17 cellular contexts compared by ENCODE assay signal in genomic region chr12:122184522-122184921, GRCh38. TPM values are rescaled to one million over a fixed set of nuclear protein-coding genes. Genes with fewer than 3 reads are reported as not detected.
A peak's percentile ranks its signal among the peaks of the same experiment; 100 is the strongest.
DNase-seq lines count a peak whose midpoint lies in the region; ATAC-seq and TF ChIP-seq lines count a peak whose summit lies in the region.
"Had no signal": no experiment of that assay in that cellular context is flagged by ENCODE, and none has a peak within 500 bp of the region (broad histone marks: within the 10 kb centered on the region; RNA-seq: fewer than 3 reads in every experiment).

No MANE protein-coding gene starts in this region.

- TF ChIP-seq POLR2A in Peyer's patch (IDR thresholded peaks at IDR 0.05): no peak

- TF ChIP-seq CTCF in Peyer's patch (IDR thresholded peaks at IDR 0.05): no peak

- no peak for DNase-seq in activated naive CD4-positive, alpha-beta T cell treated with anti-CD3 and anti-CD28 coated beads, Interleukin-2, amount 10 ng/mL, durations not matched to agents 7 days and 5 days
- no peak for DNase-seq in activated naive CD4-positive, alpha-beta T cell treated with Interleukin-2 at 50 U/mL for 16 hours
- DNase-seq in Peyer's patch: peak in 2 of 3 donors; percentile 27 to 53
- peak; percentile 78 to 81 (median 81) for DNase-seq in immature natural killer cell
- DNase-seq in aorta: no peak
- DNase-seq in DMS79 treated with DMSO at 0.1 percent for 48 hours (lab: John Stamatoyannopoulos, UW): no peak
- DNase-seq in 8988T: no peak
- DNase-seq: DMS53, NCI-H187, NCI-H524 treated with DMSO at 0.1 percent for 48 hours, pancreas, RPMI8226, T-helper 9 cell had no signal

- no peaks in the 10 kb centered on the region for H3K9me3 Mint-ChIP-seq in activated naive CD4-positive, alpha-beta T cell treated with anti-CD3 and anti-CD28 coated beads, Interleukin-2, amount 10 ng/mL, durations not matched to agents 7 days and 5 days
- no peaks in the 10 kb centered on the region for H3K9me3 Mint-ChIP-seq in immature natural killer cell

- H3K4me1 ChIP-seq in Peyer's patch: peaks cover 0 to 12% (median 3%) of the 10 kb centered on the region in 4 donors
- no peaks in the 10 kb centered on the region for H3K4me1 ChIP-seq in aorta (ENCODE audit: control insufficient read depth in 1 of 2, insufficient read depth in 2 of 2, low read length in 2 of 2)

- peak overlapping the region; percentile 35 for H3K4me3 Mint-ChIP-seq in activated naive CD4-positive, alpha-beta T cell treated with anti-CD3 and anti-CD28 coated beads, Interleukin-2, amount 10 ng/mL, durations not matched to agents 7 days and 5 days
- peak overlapping the region; percentile 86 to 90 (median 89) for H3K4me3 Mint-ChIP-seq in immature natural killer cell

- H3K27me3 ChIP-seq in Peyer's patch (no peaks in the 10 kb centered on the region), aorta (ENCODE audit: control insufficient read depth in 1 of 2, insufficient read depth in 2 of 2, low read length in 1 of 2) (no peaks in the 10 kb centered on the region)
- H3K27me3 ChIP-seq: pancreas had no signal

- peaks cover 46% of the 10 kb centered on the region for H3K27me3 Mint-ChIP-seq in activated naive CD4-positive, alpha-beta T cell treated with anti-CD3 and anti-CD28 coated beads, Interleukin-2, amount 10 ng/mL, durations not matched to agents 7 days and 5 days
- peaks cover 3 to 10% (median 8%) of the 10 kb centered on the region in 3 donors for H3K27me3 Mint-ChIP-seq in immature natural killer cell (ENCODE audit: low read depth in 3 of 3)

- CTCF ChIA-PET in activated naive CD4-positive, alpha-beta T cell treated with anti-CD3 and anti-CD28 coated beads, Interleukin-2, amount 10 ng/mL, durations not matched to agents 7 days and 5 days (lab: Charles Lee): no interaction called here

- H3K36me3 Mint-ChIP-seq in activated naive CD4-positive, alpha-beta T cell treated with anti-CD3 and anti-CD28 coated beads, Interleukin-2, amount 10 ng/mL, durations not matched to agents 7 days and 5 days: no peaks in the 10 kb centered on the region
- H3K36me3 Mint-ChIP-seq in immature natural killer cell: no peaks in the 10 kb centered on the region

- H3K27ac ChIP-seq in Peyer's patch: no peak overlapping the region
- no peak overlapping the region for H3K27ac ChIP-seq in aorta (ENCODE audit: low read depth in 1 of 2, low read length in 2 of 2)
- H3K27ac ChIP-seq: pancreas, tibial nerve had no signal

- H3K4me3 ChIP-seq in Peyer's patch (no peak overlapping the region), aorta (ENCODE audit: low read length in 2 of 2) (no peak overlapping the region)
- H3K4me3 ChIP-seq: pancreas, tibial nerve had no signal

- H3K9me3 ChIP-seq in Peyer's patch (no peaks in the 10 kb centered on the region), aorta (ENCODE audit: control insufficient read depth, low read length) (no peaks in the 10 kb centered on the region)
- H3K9me3 ChIP-seq: pancreas, tibial nerve had no signal

- WGBS in aorta, 2 donors: 89 to 93% methylated on average over 18 of the region's 18 CpGs

- no peak overlapping the region for H3K27ac Mint-ChIP-seq in activated naive CD4-positive, alpha-beta T cell treated with anti-CD3 and anti-CD28 coated beads, Interleukin-2, amount 10 ng/mL, durations not matched to agents 7 days and 5 days
- H3K27ac Mint-ChIP-seq in immature natural killer cell: peak overlapping the region; percentile 92 to 99 (median 97)

- peaks cover 14% of the 10 kb centered on the region for H3K4me1 Mint-ChIP-seq in activated naive CD4-positive, alpha-beta T cell treated with anti-CD3 and anti-CD28 coated beads, Interleukin-2, amount 10 ng/mL, durations not matched to agents 7 days and 5 days
- peaks cover 25 to 32% of the 10 kb centered on the region in 2 donors for H3K4me1 Mint-ChIP-seq in immature natural killer cell

- ATAC-seq in aorta (ENCODE audit: low FRiP score) (peak; percentile 13), GM19455 (IDR thresholded peaks at IDR 0.05; ENCODE audit: unreplicated experiment) (no peak)
- ATAC-seq: esophagus mucosa, pancreas had no signal

- H3K36me3 ChIP-seq in Peyer's patch: no peaks in the 10 kb centered on the region
- no peaks in the 10 kb centered on the region for H3K36me3 ChIP-seq in aorta (ENCODE audit: control insufficient read depth in 1 of 2, insufficient read depth in 2 of 2, low read length in 1 of 2)
- H3K36me3 ChIP-seq: pancreas, tibial nerve had no signal

- intact Hi-C loops in aorta (cut with DNase I): no loop called here

RNA-seq across cellular contexts. Expression of gene LRRC43, which starts 1.6 kb away (rescaled TPM):
- total RNA-seq in Peyer's patch: not detected
- 1 to 10 TPM in 2 of 3 donors, under 1 TPM in 1; 0.52 to 6.2 (median 3.2) TPM for polyA plus RNA-seq in immature natural killer cell
- total RNA-seq in aorta: not detected
- not detected for polyA plus RNA-seq in aorta

RNA-seq across cellular contexts. Expression of gene IL31, which starts 10.5 kb away (rescaled TPM):
- not detected for total RNA-seq in Peyer's patch
- polyA plus RNA-seq in immature natural killer cell: not detected
- not detected for total RNA-seq in aorta
- polyA plus RNA-seq in aorta: not detected
- total RNA-seq: esophagus mucosa, liver, pancreas, tibial nerve had no signal
- polyA plus RNA-seq: liver, pancreas had no signal

RNA-seq across cellular contexts. Expression of gene B3GNT4, which starts 19.0 kb away (rescaled TPM):
- under 1 TPM in 1 of 4 donors, not detected in 3; 0.70 TPM for total RNA-seq in Peyer's patch
- under 1 TPM in 1 of 3 donors, not detected in 2; 0.82 TPM for polyA plus RNA-seq in immature natural killer cell
- total RNA-seq in aorta: not detected
- under 1 TPM in 1 of 2 donors, not detected in 1; 0.38 TPM for polyA plus RNA-seq in aorta
- total RNA-seq: liver had no signal

RNA-seq across cellular contexts. Expression of gene DIABLO, which starts 41.3 kb away (rescaled TPM):
- total RNA-seq in Peyer's patch: 10 to 100 TPM; 51.3 to 64.1 (median 56.1) TPM
- 10 to 100 TPM; 68.0 to 99.2 (median 76.4) TPM for polyA plus RNA-seq in immature natural killer cell
- total RNA-seq in aorta: 10 to 100 TPM; 26.5 to 28.7 TPM
- 10 to 100 TPM; 31.7 to 42.3 TPM for polyA plus RNA-seq in aorta

Comparison
In these comparisons a context has a peak if more than half of its experiments do, and no peak if none do; other contexts are left out.
1. DNase-seq: peak in Peyer's patch (2 of 3) and immature natural killer cell (3 of 3); none in activated naive CD4-positive, alpha-beta T cell treated with anti-CD3 and anti-CD28 coated beads, Interleukin-2, amount 10 ng/mL, durations not matched to agents 7 days and 5 days (single experiment), activated naive CD4-positive, alpha-beta T cell treated with Interleukin-2 at 50 U/mL for 16 hours (single experiment), aorta (0 of 2), DMS79 treated with DMSO at 0.1 percent for 48 hours (single experiment) and 8988T (single experiment).